8 cellular contexts compared by ENCODE assay signal in the genomic region with DNA sequence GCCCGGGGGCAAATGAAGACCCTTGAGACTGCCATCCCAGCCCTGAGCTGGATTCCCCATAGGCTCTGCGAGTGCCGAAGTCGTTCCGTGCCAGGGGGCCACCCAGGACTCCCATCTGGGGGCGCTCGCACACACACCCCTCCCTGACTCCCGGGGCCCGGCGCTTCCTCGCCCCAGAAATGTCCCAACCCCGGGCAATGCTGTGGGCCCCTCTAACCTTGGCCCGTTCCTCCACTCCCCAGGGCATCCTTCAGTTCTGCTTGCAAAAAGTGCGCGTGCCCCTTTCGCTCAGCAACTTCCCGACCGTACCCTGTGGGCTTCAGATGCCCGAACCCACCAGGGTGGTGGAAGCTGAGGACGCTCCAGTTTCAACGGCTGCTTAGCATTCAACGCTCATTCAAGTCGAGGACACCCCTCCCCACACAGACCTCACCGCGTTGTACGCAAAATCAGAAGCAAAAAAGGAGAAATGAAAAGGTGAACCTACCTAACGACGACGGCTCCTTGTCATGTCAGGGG. TPM values are rescaled to one million over a fixed set of nuclear protein-coding genes. Genes with fewer than 3 reads are reported as not detected.
DNase-seq lines count a peak whose midpoint lies in the region; ATAC-seq and TF ChIP-seq lines count a peak whose summit lies in the region.

No MANE protein-coding gene starts in this region.

- intact Hi-C loops in Caco-2 (cut with micrococcal nuclease; ENCODE audit: unreplicated experiment) (loop anchor here (5.0 kb wide), 1 partner anchor 53 kb away; no protein-coding TSS in a partner anchor), thyroid gland (cut with DNase I) (no loop called here)

- peak overlapping the region; percentile 76 for H3K4me3 Mint-ChIP-seq in Caco-2 (ENCODE audit: unreplicated experiment)
- peak overlapping the region; percentile 90 for H3K4me3 Mint-ChIP-seq in memory B cell

- BruUV-seq in Caco-2 (replicated peaks; lab: Mats Ljungman, UMichigan), result no TSS peak

- H3K36me3 Mint-ChIP-seq in Caco-2 (ENCODE audit: insufficient read depth, unreplicated experiment) (no peaks in the 10 kb centered on the region), memory B cell (peaks cover 57% of the 10 kb centered on the region)

- ATAC-seq in GM21723 (IDR thresholded peaks at IDR 0.05; ENCODE audit: unreplicated experiment), result peak; percentile 46
- ATAC-seq in RWPE2 (ENCODE audit: low read depth), result no peak; the same call in 2 of the 3 replicates
- ATAC-seq in memory B cell (ENCODE audit: low read depth), result peak; percentile 79

- DNase-seq in Caco-2 (no peak), RWPE2 (ENCODE audit: low spot score) (no peak), memory B cell (ENCODE audit: low spot score in 2 of 2) (peak; percentile 60), thyroid gland (peak; percentile 11 to 16), SK-N-DZ (ENCODE audit: low spot score) (no peak), GOT3 (lab: John Stamatoyannopoulos, UW) (no peak)

- H3K27me3 Mint-ChIP-seq in Caco-2 (ENCODE audit: insufficient read depth, unreplicated experiment), result peaks cover 15% of the 10 kb centered on the region
- H3K27me3 Mint-ChIP-seq in memory B cell, result no peaks in the 10 kb centered on the region

- POLR2A ChIA-PET in Caco-2 (lab: Charles Lee), result interaction anchor here (0.6 kb wide), 1 partner anchor 190 kb away, joined by 28 read pairs; no protein-coding TSS in a partner anchor

- H3K4me1 ChIP-seq in Caco-2, result no peaks in the 10 kb centered on the region
- no peaks in the 10 kb centered on the region for H3K4me1 ChIP-seq in RWPE2 (ENCODE audit: insufficient read depth, poor library complexity, severe bottlenecking)
- H3K4me1 ChIP-seq in thyroid gland, result peaks cover 14 to 21% of the 10 kb centered on the region in 2 donors

- TF ChIP-seq POLR2A in thyroid gland (IDR thresholded peaks at IDR 0.05), result no peak

- peak overlapping the region; percentile 40 for H3K4me3 ChIP-seq in Caco-2 (ENCODE audit: low read depth, low read length)
- peak overlapping the region; percentile 30 for H3K4me3 ChIP-seq in RWPE2 (ENCODE audit: severe bottlenecking)
- peak overlapping the region in 2 of 3 donors; percentile 34 to 47 for H3K4me3 ChIP-seq in thyroid gland (replicated peaks in 1 of 3)

- H3K4me1 Mint-ChIP-seq in Caco-2 (ENCODE audit: low read depth, unreplicated experiment) (no peaks in the 10 kb centered on the region), memory B cell (peaks cover 83% of the 10 kb centered on the region)

- H3K9me3 ChIP-seq in Caco-2 (no peaks in the 10 kb centered on the region), RWPE2 (ENCODE audit: severe bottlenecking) (no peaks in the 10 kb centered on the region), thyroid gland (no peaks in the 10 kb centered on the region)

- CTCF ChIA-PET in Caco-2 (lab: Charles Lee), result interaction anchor here (0.6 to 1.4 kb wide), 4 partner anchors 10 to 196 kb away, joined by 3 to 4 read pairs (median 3); no protein-coding TSS in a partner anchor

- no peak overlapping the region for H3K27ac ChIP-seq in RWPE2 (ENCODE audit: poor library complexity, severe bottlenecking)
- H3K27ac ChIP-seq in cingulate gyrus (ENCODE audit: low read depth, low read length), result peak overlapping the region; percentile 71
- peak overlapping the region in 2 of 3 donors; percentile 25 to 68 for H3K27ac ChIP-seq in thyroid gland

- H3K27me3 ChIP-seq in Caco-2 (replicated peaks; ENCODE audit: control insufficient read depth, insufficient read depth, low read length) (peaks cover 4% of the 10 kb centered on the region), RWPE2 (ENCODE audit: insufficient read depth, poor library complexity, severe bottlenecking) (peaks cover 20% of the 10 kb centered on the region), thyroid gland (no peaks in the 10 kb centered on the region)

- H3K27ac Mint-ChIP-seq in Caco-2 (ENCODE audit: unreplicated experiment) (no peak overlapping the region), memory B cell (peak overlapping the region; percentile 98)

- 3 to 6% methylated on average over 20 to 28 of the region's 29 CpGs for WGBS in thyroid gland, 2 donors

- TF ChIP-seq CTCF in Caco-2 (IDR thresholded peaks at IDR 0.05; ENCODE audit: insufficient read depth in 1 of 2, low read depth in 1 of 2, low read length in 1 of 2, severe bottlenecking in 1 of 2, unreplicated experiment in 1 of 2) (no peak), RWPE2 (IDR thresholded peaks at IDR 0.05; ENCODE audit: poor library complexity, severe bottlenecking) (no peak), thyroid gland (IDR thresholded peaks at IDR 0.05) (no peak)

- H3K36me3 ChIP-seq in Caco-2 (ENCODE audit: control insufficient read depth, insufficient read depth, low read length) (no peaks in the 10 kb centered on the region), RWPE2 (ENCODE audit: low read depth) (no peaks in the 10 kb centered on the region), thyroid gland (no peaks in the 10 kb centered on the region)

- H3K9me3 Mint-ChIP-seq in Caco-2 (ENCODE audit: unreplicated experiment), result no peaks in the 10 kb centered on the region
- no peaks in the 10 kb centered on the region for H3K9me3 Mint-ChIP-seq in memory B cell

RNA-seq across cellular contexts. Expression of a gene that starts 25.4 kb away (rescaled TPM):
- total RNA-seq in Caco-2 (2022) (0.64 and 0.86 TPM in 2 replicates), thyroid gland (10 to 100 TPM in 1 of 4 donors, 1 to 10 TPM in 3; 3.1 to 13.0 (median 8.4) TPM)
- polyA plus RNA-seq in SK-N-DZ (2014; cell fraction: cytosol; rRNA removed), result not detected in 2 replicates
- polyA plus RNA-seq in SK-N-DZ (2014; cell fraction: nucleus; rRNA removed), result not detected in 2 replicates

Comparison
In these comparisons a context has a peak if more than half of its experiments do, and no peak if none do; other contexts are left out.
1. DNase-seq: peak in memory B cell (2 of 2) and thyroid gland (2 of 2); none in Caco-2 (0 of 2), RWPE2 (single experiment), SK-N-DZ (single experiment) and GOT3 (single experiment).
2. Peak in every context shown above with its lines, with median percentiles within 50 percentile points of each other: H3K4me3 ChIP-seq.